Comparison of ENCODE assay signal across 23 cellular contexts in the genomic region with DNA sequence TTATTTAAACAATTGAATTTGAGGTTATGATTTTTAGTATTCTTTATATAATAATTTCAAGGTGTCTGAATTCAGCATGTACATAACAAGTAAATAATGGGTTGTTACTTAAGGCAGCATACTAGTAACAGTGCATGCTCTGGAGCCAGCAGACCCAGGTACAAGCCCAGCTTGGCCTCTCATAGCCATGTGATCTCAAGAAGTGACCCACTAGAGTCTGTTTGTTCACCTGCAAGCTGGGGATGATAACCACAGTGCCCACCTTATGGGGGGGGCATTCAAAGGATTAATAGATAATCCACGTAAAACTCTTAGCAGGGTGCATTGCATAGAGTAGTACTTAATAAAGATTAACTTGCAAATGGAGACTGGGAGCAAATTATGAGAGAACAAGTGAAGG.
DNase-seq lines count a peak whose midpoint lies in the region; ATAC-seq and TF ChIP-seq lines count a peak whose summit lies in the region.
"Had no signal": no experiment of that assay in that cellular context is flagged by ENCODE, and none has a peak within 500 bp of the region (broad histone marks: within the 10 kb centered on the region; RNA-seq: fewer than 3 reads in every experiment).

No MANE protein-coding gene starts in this region.

- H3K4me1 Mint-ChIP-seq in activated naive CD4-positive, alpha-beta T cell treated with anti-CD3 and anti-CD28 coated beads for 36 hours (ENCODE audit: low read depth): peaks cover 48% of the 10 kb centered on the region
- H3K4me1 Mint-ChIP-seq in T-helper 17 cell: peaks cover 6% of the 10 kb centered on the region
- peaks cover 11 to 76% (median 63%) of the 10 kb centered on the region in 7 donors for H3K4me1 Mint-ChIP-seq in naive thymus-derived CD4-positive, alpha-beta T cell

- no peaks in the 10 kb centered on the region for H3K27me3 Mint-ChIP-seq in activated naive CD4-positive, alpha-beta T cell treated with anti-CD3 and anti-CD28 coated beads for 36 hours (ENCODE audit: low read depth)
- no peaks in the 10 kb centered on the region for H3K27me3 Mint-ChIP-seq in T-helper 17 cell
- no peaks in the 10 kb centered on the region for H3K27me3 Mint-ChIP-seq in naive thymus-derived CD4-positive, alpha-beta T cell

- H3K4me3 Mint-ChIP-seq in activated naive CD4-positive, alpha-beta T cell treated with anti-CD3 and anti-CD28 coated beads for 36 hours: no peak overlapping the region
- H3K4me3 Mint-ChIP-seq in T-helper 17 cell: no peak overlapping the region
- peak overlapping the region in 8 of 10 donors; percentile 64 to 92 (median 82) for H3K4me3 Mint-ChIP-seq in naive thymus-derived CD4-positive, alpha-beta T cell
- H3K4me3 Mint-ChIP-seq: CD8-positive, alpha-beta memory T cell had no signal

- no peak overlapping the region for H3K4me3 ChIP-seq in naive thymus-derived CD4-positive, alpha-beta T cell (ENCODE audit: low read length)
- H3K4me3 ChIP-seq: A549; BLaER1 treated with 17β-estradiol and CSF1 and Interleukin-3, amounts not matched to agents 10 nM and 100 nM; K562; SJCRH30 had no signal

- H3K27me3 ChIP-seq in naive thymus-derived CD4-positive, alpha-beta T cell (ENCODE audit: control insufficient read depth in 2 of 2, insufficient read depth in 2 of 2, low read length in 2 of 2): no peaks in the 10 kb centered on the region
- H3K27me3 ChIP-seq: BLaER1 treated with 17β-estradiol and CSF1 and Interleukin-3, amounts not matched to agents 10 nM and 100 nM; SJCRH30 had no signal

- intact Hi-C loops in activated naive CD4-positive, alpha-beta T cell treated with anti-CD3 and anti-CD28 coated beads for 36 hours (cut with micrococcal nuclease): no loop called here
- intact Hi-C loops in naive thymus-derived CD4-positive, alpha-beta T cell (cut with micrococcal nuclease): loop anchor here in 1 of 2 donors (1.0 to 2.0 kb wide), 3 partner anchors 8 to 15 kb away; no protein-coding TSS in a partner anchor

- no peaks in the 10 kb centered on the region for H3K9me3 Mint-ChIP-seq in activated naive CD4-positive, alpha-beta T cell treated with anti-CD3 and anti-CD28 coated beads for 36 hours
- H3K9me3 Mint-ChIP-seq in activated naive CD4-positive, alpha-beta T cell treated with anti-CD3 and anti-CD28 coated beads, Interleukin-2, amount 50 U/mL, for 72 hours: peaks cover 0 to 5% of the 10 kb centered on the region in 2 donors
- peaks cover 0 to 5% (median 0%) of the 10 kb centered on the region in 11 donors for H3K9me3 Mint-ChIP-seq in naive thymus-derived CD4-positive, alpha-beta T cell
- H3K9me3 Mint-ChIP-seq: CD8-positive, alpha-beta memory T cell had no signal

- H3K27ac Mint-ChIP-seq in activated naive CD4-positive, alpha-beta T cell treated with anti-CD3 and anti-CD28 coated beads for 36 hours: peak overlapping the region; percentile 39
- H3K27ac Mint-ChIP-seq in activated naive CD4-positive, alpha-beta T cell treated with anti-CD3 and anti-CD28 coated beads, Interleukin-2, amount 50 U/mL, for 72 hours: peak overlapping the region in 1 of 2 donors; percentile 21
- peak overlapping the region; percentile 8 for H3K27ac Mint-ChIP-seq in T-helper 17 cell
- peak overlapping the region in 8 of 9 donors; percentile 82 to 98 (median 89) for H3K27ac Mint-ChIP-seq in naive thymus-derived CD4-positive, alpha-beta T cell

- no peaks in the 10 kb centered on the region for H3K36me3 ChIP-seq in naive thymus-derived CD4-positive, alpha-beta T cell (ENCODE audit: control insufficient read depth in 2 of 3, insufficient read depth in 3 of 3, low read length in 3 of 3)
- H3K36me3 ChIP-seq: BLaER1 treated with 17β-estradiol and CSF1 and Interleukin-3, amounts not matched to agents 10 nM and 100 nM; SJCRH30 had no signal

- TF ChIP-seq CTCF in GM13977 (IDR thresholded peaks at IDR 0.05; ENCODE audit: extremely low read depth, insufficient read depth, missing control alignments): no peak

- ATAC-seq in activated naive CD4-positive, alpha-beta T cell treated with anti-CD3 and anti-CD28 coated beads, Interleukin-2, amount 50 U/mL, for 72 hours: no peak
- ATAC-seq in T-helper 17 cell (no peak), HG02759 (IDR thresholded peaks at IDR 0.05; ENCODE audit: unreplicated experiment) (no peak)
- no peak for ATAC-seq in naive thymus-derived CD4-positive, alpha-beta T cell
- ATAC-seq: HepG2, K562, PC-3 had no signal

- no peak for DNase-seq in activated naive CD4-positive, alpha-beta T cell treated with anti-CD3 and anti-CD28 coated beads for 36 hours
- DNase-seq in activated naive CD4-positive, alpha-beta T cell treated with anti-CD3 and anti-CD28 coated beads, Interleukin-2, amount 50 U/mL, for 72 hours (ENCODE audit: low spot score in 2 of 2): no peak
- DNase-seq in NCI-H510A (lab: John Stamatoyannopoulos, UW): peak; percentile 3
- DNase-seq in T-helper 17 cell: no peak
- no peak for DNase-seq in naive thymus-derived CD4-positive, alpha-beta T cell
- no peak for DNase-seq in GM13977 (ENCODE audit: low spot score)
- no peak for DNase-seq in KG1 (lab: John Stamatoyannopoulos, UW)
- DNase-seq: AML-193; CD8-positive, alpha-beta memory T cell; H7; NCI-H1694; NCI-H2029 treated with DMSO at 0.1 percent for 48 hours; NCI-H446 treated with DMSO at 0.1 percent for 48 hours; NCI-H69; NK-92 treated with Interleukin-12 subunit alpha and Interleukin-12 subunit beta, amount 100 ng/mL, for 24 hours; PC-3; SJCRH30; T-helper 1 cell had no signal

- in situ Hi-C loops in GM13977 (cut with MboI; ENCODE audit: low pct_unique_long_range_greater_than_20kb, low sequenced_read_pairs, unreplicated experiment): no loop called here

- H3K36me3 Mint-ChIP-seq in activated naive CD4-positive, alpha-beta T cell treated with anti-CD3 and anti-CD28 coated beads for 36 hours (ENCODE audit: low read depth): no peaks in the 10 kb centered on the region
- peaks cover 0 to 4% of the 10 kb centered on the region in 2 donors for H3K36me3 Mint-ChIP-seq in activated naive CD4-positive, alpha-beta T cell treated with anti-CD3 and anti-CD28 coated beads, Interleukin-2, amount 50 U/mL, for 72 hours
- no peaks in the 10 kb centered on the region for H3K36me3 Mint-ChIP-seq in T-helper 17 cell (ENCODE audit: low read depth)
- peaks cover 0 to 3% (median 0%) of the 10 kb centered on the region in 5 donors for H3K36me3 Mint-ChIP-seq in naive thymus-derived CD4-positive, alpha-beta T cell

- peaks cover 0 to 19% of the 10 kb centered on the region in 2 donors for H3K4me1 ChIP-seq in naive thymus-derived CD4-positive, alpha-beta T cell (ENCODE audit: control insufficient read depth in 2 of 2, insufficient read depth in 2 of 2, low read length in 2 of 2)
- H3K4me1 ChIP-seq: A549, SJCRH30 had no signal

- peak overlapping the region; percentile 58 for H3K27ac ChIP-seq in naive thymus-derived CD4-positive, alpha-beta T cell (ENCODE audit: low read depth, low read length)
- H3K27ac ChIP-seq: A549; BLaER1 treated with 17β-estradiol and CSF1 and Interleukin-3, amounts not matched to agents 10 nM and 100 nM; SJCRH30 had no signal

- H3K9me3 ChIP-seq in T-helper 17 cell (ENCODE audit: control insufficient read depth, low read length, poor library complexity, severe bottlenecking): no peaks in the 10 kb centered on the region
- no peaks in the 10 kb centered on the region for H3K9me3 ChIP-seq in naive thymus-derived CD4-positive, alpha-beta T cell (ENCODE audit: control insufficient read depth in 2 of 3, low read length in 3 of 3)
- H3K9me3 ChIP-seq: A549, SJCRH30 had no signal

- POLR2A ChIA-PET in naive thymus-derived CD4-positive, alpha-beta T cell (lab: Charles Lee): interaction anchor here (0.8 to 1.3 kb wide), 7 partner anchors 10 to 63 kb away, joined by 3 to 6 read pairs (median 4); no protein-coding TSS in a partner anchor

- CTCF ChIA-PET in activated naive CD4-positive, alpha-beta T cell treated with anti-CD3 and anti-CD28 coated beads for 36 hours (lab: Charles Lee): interaction anchor here (1.0 to 1.6 kb wide), 3 partner anchors 14 to 165 kb away, joined by 3 to 4 read pairs (median 3); no protein-coding TSS in a partner anchor
- CTCF ChIA-PET in naive thymus-derived CD4-positive, alpha-beta T cell (lab: Charles Lee): interaction anchor here (1.0 to 1.6 kb wide), 4 partner anchors 10 to 209 kb away, joined by 3 to 6 read pairs (median 3); no protein-coding TSS in a partner anchor

Comparison
In these comparisons a context has a peak if more than half of its experiments do, and no peak if none do; other contexts are left out.
1. H3K4me3 Mint-ChIP-seq: peak in naive thymus-derived CD4-positive, alpha-beta T cell (8 of 10); none in activated naive CD4-positive, alpha-beta T cell treated with anti-CD3 and anti-CD28 coated beads for 36 hours (single experiment) and T-helper 17 cell (single experiment).